ENCODE assay signal across 22 cellular contexts in the genomic region with DNA sequence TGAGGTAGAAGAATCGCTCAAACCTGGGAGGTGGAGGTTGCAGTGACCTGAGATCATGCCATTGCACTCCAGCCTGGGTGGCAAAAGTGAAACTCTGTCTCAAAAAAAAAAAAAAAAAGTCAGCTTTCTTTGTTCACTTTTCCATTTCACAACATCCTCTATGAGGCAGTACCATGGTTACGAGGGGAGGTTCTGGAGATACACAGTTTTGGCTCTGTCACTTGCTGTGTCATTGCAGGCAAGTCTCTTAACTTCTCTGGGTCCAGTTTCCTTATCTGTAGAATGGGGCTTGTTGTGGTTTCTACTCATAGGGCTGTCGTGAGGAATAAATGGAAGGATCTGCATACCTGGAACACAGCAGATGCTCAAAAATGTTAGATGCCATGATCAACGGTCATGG.
DNase-seq lines count a peak whose midpoint lies in the region; ATAC-seq and TF ChIP-seq lines count a peak whose summit lies in the region.
"Had no signal": no experiment of that assay in that cellular context is flagged by ENCODE, and none has a peak within 500 bp of the region (broad histone marks: within the 10 kb centered on the region; RNA-seq: fewer than 3 reads in every experiment).

No MANE protein-coding gene starts in this region.

- no peaks in the 10 kb centered on the region for H3K4me1 ChIP-seq in tibial nerve
- H3K4me1 ChIP-seq: SJCRH30 had no signal

- H3K27ac ChIP-seq in tibial nerve, result no peak overlapping the region
- H3K27ac ChIP-seq: C4-2B, GM23248, SJCRH30 had no signal

- no peak overlapping the region for H3K4me3 ChIP-seq in tibial nerve
- H3K4me3 ChIP-seq: GM23248, K562, MG63, SJCRH30 had no signal

- H3K4me1 Mint-ChIP-seq in natural killer cell treated with Interleukin-12 subunit alpha and Interleukin-12 subunit beta and Interleukin-15 and Interleukin-18, amount 100 ng/mL, for 72 hours (ENCODE audit: low read depth in 2 of 2), result peaks cover 0 to 12% of the 10 kb centered on the region in 2 donors

- peaks cover 24% of the 10 kb centered on the region for H3K36me3 Mint-ChIP-seq in natural killer cell treated with Interleukin-12 subunit alpha and Interleukin-12 subunit beta and Interleukin-15 and Interleukin-18, amount 100 ng/mL, for 72 hours

- peaks cover 0 to 4% of the 10 kb centered on the region in 2 donors for H3K27me3 ChIP-seq in tibial nerve
- H3K27me3 ChIP-seq: MG63, SJCRH30 had no signal

- no peak for TF ChIP-seq EP300 in tibial nerve (IDR thresholded peaks at IDR 0.05)

- peak; percentile 46 for DNase-seq in CD1c-positive myeloid dendritic cell (ENCODE audit: extremely low spot score)
- DNase-seq in MV-4-11 (lab: John Stamatoyannopoulos, UW), result peak; percentile 80
- DNase-seq in SIG-M5 treated with dmso at 0.1 percent for 504 hours (lab: John Stamatoyannopoulos, UW; ENCODE audit: unreplicated experiment), result peak; percentile 53
- DNase-seq in natural killer cell treated with Interleukin-12 subunit alpha and Interleukin-12 subunit beta and Interleukin-15 and Interleukin-18, amount 100 ng/mL, for 72 hours (ENCODE audit: low spot score), result no peak
- DNase-seq in tibial nerve (ENCODE audit: low spot score in 2 of 2), result no peak
- no peak for DNase-seq in EL
- DNase-seq: GM23248, H9, HFFc6, MG63, NCI-H1105, NCI-H146, NCI-H2029, NCI-H2171, NCI-H345, NCI-H524, SJCRH30 had no signal

- TF ChIP-seq POLR2A in tibial nerve (IDR thresholded peaks at IDR 0.05), result no peak

- H3K27me3 Mint-ChIP-seq in natural killer cell treated with Interleukin-12 subunit alpha and Interleukin-12 subunit beta and Interleukin-15 and Interleukin-18, amount 100 ng/mL, for 72 hours, result peaks cover 17 to 29% of the 10 kb centered on the region in 2 donors

- peak; percentile 40 to 58 for ATAC-seq in natural killer cell treated with Interleukin-12 subunit alpha and Interleukin-12 subunit beta and Interleukin-15 and Interleukin-18, amount 100 ng/mL, for 72 hours
- no peak for ATAC-seq in GM21619 (IDR thresholded peaks at IDR 0.05; ENCODE audit: unreplicated experiment)
- ATAC-seq: K562, Panc1 had no signal

- no peak for TF ChIP-seq CTCF in tibial nerve (IDR thresholded peaks at IDR 0.05)

- no peaks in the 10 kb centered on the region for H3K36me3 ChIP-seq in tibial nerve
- H3K36me3 ChIP-seq: MG63, SJCRH30 had no signal

- H3K9me3 ChIP-seq in tibial nerve, result peaks cover 0 to 35% (median 0%) of the 10 kb centered on the region in 4 donors
- H3K9me3 ChIP-seq: MG63, SJCRH30 had no signal

- H3K4me3 Mint-ChIP-seq in natural killer cell treated with Interleukin-12 subunit alpha and Interleukin-12 subunit beta and Interleukin-15 and Interleukin-18, amount 100 ng/mL, for 72 hours, result no peak overlapping the region
- H3K4me3 Mint-ChIP-seq: H9; HFFc6; T-helper 1 cell treated with Interleukin-12 subunit alpha and Interleukin-12 subunit beta and Interleukin-4 antibody, amounts not matched to agents 30 μg/mL and 1 μg/mL, for 36 hours had no signal

- 81 to 95% methylated on average over 4 of the region's 4 CpGs for WGBS in tibial nerve, 2 donors

- peaks cover 13% of the 10 kb centered on the region for H3K9me3 Mint-ChIP-seq in natural killer cell treated with Interleukin-12 subunit alpha and Interleukin-12 subunit beta and Interleukin-15 and Interleukin-18, amount 100 ng/mL, for 72 hours

- no peak overlapping the region for H3K27ac Mint-ChIP-seq in natural killer cell treated with Interleukin-12 subunit alpha and Interleukin-12 subunit beta and Interleukin-15 and Interleukin-18, amount 100 ng/mL, for 72 hours
- H3K27ac Mint-ChIP-seq: H9; HFFc6; T-helper 1 cell treated with Interleukin-12 subunit alpha and Interleukin-12 subunit beta and Interleukin-4 antibody, amounts not matched to agents 30 μg/mL and 1 μg/mL, for 36 hours had no signal

Comparison
In these comparisons a context has a peak if more than half of its experiments do, and no peak if none do; other contexts are left out.
1. DNase-seq: peak in CD1c-positive myeloid dendritic cell (single experiment), MV-4-11 (single experiment) and SIG-M5 treated with dmso at 0.1 percent for 504 hours (single experiment); none in natural killer cell treated with Interleukin-12 subunit alpha and Interleukin-12 subunit beta and Interleukin-15 and Interleukin-18, amount 100 ng/mL, for 72 hours (single experiment), tibial nerve (0 of 2) and EL (single experiment).